Comparison of ENCODE assay signal across 24 cellular contexts in the genomic region with DNA sequence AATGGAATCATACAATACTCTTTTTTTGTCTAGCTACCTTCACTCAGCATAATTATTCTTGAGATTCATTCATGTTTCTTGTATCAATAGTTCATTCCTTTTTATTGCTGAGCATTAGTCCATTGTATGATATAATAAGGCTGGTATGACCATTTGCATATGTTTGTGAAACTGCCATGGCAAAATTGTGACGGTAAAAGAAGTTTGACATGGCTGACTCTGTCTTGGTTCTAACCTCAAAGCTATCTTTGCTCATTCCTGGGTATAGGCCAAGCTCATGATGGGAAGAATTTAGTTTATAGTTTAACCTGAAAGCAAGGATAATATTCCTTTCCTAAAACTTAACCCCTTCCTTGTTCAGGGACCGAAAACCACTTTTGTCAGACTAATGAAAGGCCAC.
"Had no signal": no experiment of that assay in that cellular context is flagged by ENCODE, and none has a peak within 500 bp of the region (broad histone marks: within the 10 kb centered on the region; RNA-seq: fewer than 3 reads in every experiment).

No MANE protein-coding gene starts in this region.

- H3K36me3 ChIP-seq: Peyer's patch had no signal

- H3K27ac ChIP-seq: Peyer's patch, SJSA1 had no signal

- H3K27me3 Mint-ChIP-seq: activated CD4-positive, alpha-beta T cell treated with anti-CD3 and anti-CD28 coated beads, Interleukin-2, amount 10 ng/mL, durations not matched to agents 24 days and 14 days; activated CD8-positive, alpha-beta memory T cell treated with anti-CD3 and anti-CD28 coated beads, Interleukin-2, amount 10 ng/mL, durations not matched to agents 7 days and 5 days; activated naive CD8-positive, alpha-beta T cell; activated T-helper 17 cell treated with anti-CD3 and anti-CD28 coated beads, Interleukin-2, amount 50 U/mL, for 72 hours had no signal

- H3K9me3 ChIP-seq: Peyer's patch had no signal

- H3K4me1 ChIP-seq: Peyer's patch had no signal

- H3K4me3 ChIP-seq: Peyer's patch, SJSA1 had no signal

- H3K4me1 Mint-ChIP-seq: activated CD4-positive, alpha-beta T cell treated with anti-CD3 and anti-CD28 coated beads, Interleukin-2, amount 10 ng/mL, durations not matched to agents 24 days and 14 days; activated CD8-positive, alpha-beta memory T cell treated with anti-CD3 and anti-CD28 coated beads, Interleukin-2, amount 10 ng/mL, durations not matched to agents 7 days and 5 days; activated T-helper 17 cell treated with anti-CD3 and anti-CD28 coated beads, Interleukin-2, amount 50 U/mL, for 72 hours had no signal

- ATAC-seq: activated CD8-positive, alpha-beta memory T cell treated with anti-CD3 and anti-CD28 coated beads, Interleukin-2, amount 10 ng/mL, durations not matched to agents 7 days and 5 days; activated T-helper 17 cell treated with anti-CD3 and anti-CD28 coated beads, Interleukin-2, amount 50 U/mL, for 72 hours; SK-N-SH treated with all-trans-retinoic acid at 6 μM for 48 hours; WTC11 had no signal

- H3K36me3 Mint-ChIP-seq: activated CD8-positive, alpha-beta memory T cell treated with anti-CD3 and anti-CD28 coated beads, Interleukin-2, amount 10 ng/mL, durations not matched to agents 7 days and 5 days had no signal

- H3K27me3 ChIP-seq: Peyer's patch, SJSA1 had no signal

- DNase-seq: activated CD4-positive, alpha-beta T cell treated with anti-CD3 and anti-CD28 coated beads for 1 hour; activated CD4-positive, alpha-beta T cell treated with anti-CD3 and anti-CD28 coated beads, Interleukin-2, amount 10 ng/mL, durations not matched to agents 24 days and 14 days; activated CD4-positive, alpha-beta T cell treated with anti-CD3 and anti-CD28 coated beads, Interleukin-2, amount 50 U/mL, for 48 hours; activated CD8-positive, alpha-beta memory T cell treated with anti-CD3 and anti-CD28 coated beads, Interleukin-2, amount 10 ng/mL, durations not matched to agents 7 days and 5 days; activated gamma-delta T cell; activated naive CD4-positive, alpha-beta T cell treated with anti-CD3 and anti-CD28 coated beads for 36 hours; activated T-cell treated with anti-CD3 and anti-CD28 coated beads, Interleukin-2, amount 50 U/mL, for 48 hours; amygdala; caudate nucleus; Karpas-422; MM.1S; NCI-H1105; NCI-H1436; NCI-H1694 treated with DMSO at 0.1 percent for 48 hours; NCI-H2029 treated with DMSO at 0.1 percent for 48 hours; NCI-H510A treated with DMSO at 0.1 percent for 48 hours; Peyer's patch; SHP77 had no signal

- H3K4me3 Mint-ChIP-seq: activated CD4-positive, alpha-beta T cell treated with anti-CD3 and anti-CD28 coated beads, Interleukin-2, amount 10 ng/mL, durations not matched to agents 24 days and 14 days; activated CD8-positive, alpha-beta memory T cell treated with anti-CD3 and anti-CD28 coated beads, Interleukin-2, amount 10 ng/mL, durations not matched to agents 7 days and 5 days; activated naive CD4-positive, alpha-beta T cell treated with anti-CD3 and anti-CD28 coated beads for 36 hours; activated naive CD8-positive, alpha-beta T cell; activated T-helper 17 cell treated with anti-CD3 and anti-CD28 coated beads, Interleukin-2, amount 50 U/mL, for 72 hours; T-helper 1 cell treated with Interleukin-12 subunit alpha and Interleukin-12 subunit beta and Interleukin-4 antibody, amounts not matched to agents 30 μg/mL and 1 μg/mL, for 36 hours; WTC11 had no signal

- H3K9me3 Mint-ChIP-seq: activated CD4-positive, alpha-beta T cell treated with anti-CD3 and anti-CD28 coated beads, Interleukin-2, amount 10 ng/mL, durations not matched to agents 24 days and 14 days; activated T-helper 17 cell treated with anti-CD3 and anti-CD28 coated beads, Interleukin-2, amount 50 U/mL, for 72 hours; T-helper 1 cell treated with Interleukin-12 subunit alpha and Interleukin-12 subunit beta and Interleukin-4 antibody, amounts not matched to agents 30 μg/mL and 1 μg/mL, for 36 hours had no signal
